Comparison of ENCODE assay signal across 1 cellular context in the genomic region with DNA sequence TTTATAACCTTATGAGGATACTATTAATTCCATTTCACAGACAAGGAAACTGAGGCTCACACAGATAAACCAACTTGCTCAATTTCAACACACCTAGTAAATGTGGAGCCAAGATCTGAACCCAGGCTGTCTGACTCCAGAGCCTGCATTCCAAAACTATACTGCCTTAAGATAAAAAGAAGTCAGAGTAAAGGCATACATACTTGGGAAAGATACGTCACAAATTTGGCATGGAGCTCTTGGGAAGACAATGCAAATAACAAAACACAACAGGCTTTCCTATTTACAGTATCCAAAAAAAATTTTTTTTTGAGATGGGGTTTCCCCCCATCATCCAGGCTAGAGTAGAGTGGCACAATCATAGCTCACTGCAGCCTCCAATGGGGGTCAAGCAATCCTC.
TF ChIP-seq lines count a peak whose summit lies in the region.

No MANE protein-coding gene starts in this region.

TF ChIP-seq in WTC11, 78 proteins besides CTCF, POLR2A, EP300 and RAD21 (continued from another document):
- TF ChIP-seq, protein P1, sequence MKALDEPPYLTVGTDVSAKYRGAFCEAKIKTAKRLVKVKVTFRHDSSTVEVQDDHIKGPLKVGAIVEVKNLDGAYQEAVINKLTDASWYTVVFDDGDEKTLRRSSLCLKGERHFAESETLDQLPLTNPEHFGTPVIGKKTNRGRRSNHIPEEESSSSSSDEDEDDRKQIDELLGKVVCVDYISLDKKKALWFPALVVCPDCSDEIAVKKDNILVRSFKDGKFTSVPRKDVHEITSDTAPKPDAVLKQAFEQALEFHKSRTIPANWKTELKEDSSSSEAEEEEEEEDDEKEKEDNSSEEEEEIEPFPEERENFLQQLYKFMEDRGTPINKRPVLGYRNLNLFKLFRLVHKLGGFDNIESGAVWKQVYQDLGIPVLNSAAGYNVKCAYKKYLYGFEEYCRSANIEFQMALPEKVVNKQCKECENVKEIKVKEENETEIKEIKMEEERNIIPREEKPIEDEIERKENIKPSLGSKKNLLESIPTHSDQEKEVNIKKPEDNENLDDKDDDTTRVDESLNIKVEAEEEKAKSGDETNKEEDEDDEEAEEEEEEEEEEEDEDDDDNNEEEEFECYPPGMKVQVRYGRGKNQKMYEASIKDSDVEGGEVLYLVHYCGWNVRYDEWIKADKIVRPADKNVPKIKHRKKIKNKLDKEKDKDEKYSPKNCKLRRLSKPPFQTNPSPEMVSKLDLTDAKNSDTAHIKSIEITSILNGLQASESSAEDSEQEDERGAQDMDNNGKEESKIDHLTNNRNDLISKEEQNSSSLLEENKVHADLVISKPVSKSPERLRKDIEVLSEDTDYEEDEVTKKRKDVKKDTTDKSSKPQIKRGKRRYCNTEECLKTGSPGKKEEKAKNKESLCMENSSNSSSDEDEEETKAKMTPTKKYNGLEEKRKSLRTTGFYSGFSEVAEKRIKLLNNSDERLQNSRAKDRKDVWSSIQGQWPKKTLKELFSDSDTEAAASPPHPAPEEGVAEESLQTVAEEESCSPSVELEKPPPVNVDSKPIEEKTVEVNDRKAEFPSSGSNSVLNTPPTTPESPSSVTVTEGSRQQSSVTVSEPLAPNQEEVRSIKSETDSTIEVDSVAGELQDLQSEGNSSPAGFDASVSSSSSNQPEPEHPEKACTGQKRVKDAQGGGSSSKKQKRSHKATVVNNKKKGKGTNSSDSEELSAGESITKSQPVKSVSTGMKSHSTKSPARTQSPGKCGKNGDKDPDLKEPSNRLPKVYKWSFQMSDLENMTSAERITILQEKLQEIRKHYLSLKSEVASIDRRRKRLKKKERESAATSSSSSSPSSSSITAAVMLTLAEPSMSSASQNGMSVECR (CRISPR knock-in tag; IDR thresholded peaks at IDR 0.05; ENCODE audit: borderline replicate concordance) = no peak
- TF ChIP-seq ETV6 (CRISPR knock-in tag; IDR thresholded peaks at IDR 0.05) (no peak), GTF2I (CRISPR knock-in tag; conservative IDR thresholded peaks at IDR 0.05) (no peak), MXD4 (CRISPR knock-in tag; IDR thresholded peaks at IDR 0.05; ENCODE audit: borderline replicate concordance) (no peak), SMAD4 (CRISPR knock-in tag; IDR thresholded peaks at IDR 0.05) (no peak), NFATC4 (CRISPR knock-in tag; IDR thresholded peaks at IDR 0.05) (no peak), MYBL2 (CRISPR knock-in tag; IDR thresholded peaks at IDR 0.05) (no peak)
- TF ChIP-seq, protein P2, sequence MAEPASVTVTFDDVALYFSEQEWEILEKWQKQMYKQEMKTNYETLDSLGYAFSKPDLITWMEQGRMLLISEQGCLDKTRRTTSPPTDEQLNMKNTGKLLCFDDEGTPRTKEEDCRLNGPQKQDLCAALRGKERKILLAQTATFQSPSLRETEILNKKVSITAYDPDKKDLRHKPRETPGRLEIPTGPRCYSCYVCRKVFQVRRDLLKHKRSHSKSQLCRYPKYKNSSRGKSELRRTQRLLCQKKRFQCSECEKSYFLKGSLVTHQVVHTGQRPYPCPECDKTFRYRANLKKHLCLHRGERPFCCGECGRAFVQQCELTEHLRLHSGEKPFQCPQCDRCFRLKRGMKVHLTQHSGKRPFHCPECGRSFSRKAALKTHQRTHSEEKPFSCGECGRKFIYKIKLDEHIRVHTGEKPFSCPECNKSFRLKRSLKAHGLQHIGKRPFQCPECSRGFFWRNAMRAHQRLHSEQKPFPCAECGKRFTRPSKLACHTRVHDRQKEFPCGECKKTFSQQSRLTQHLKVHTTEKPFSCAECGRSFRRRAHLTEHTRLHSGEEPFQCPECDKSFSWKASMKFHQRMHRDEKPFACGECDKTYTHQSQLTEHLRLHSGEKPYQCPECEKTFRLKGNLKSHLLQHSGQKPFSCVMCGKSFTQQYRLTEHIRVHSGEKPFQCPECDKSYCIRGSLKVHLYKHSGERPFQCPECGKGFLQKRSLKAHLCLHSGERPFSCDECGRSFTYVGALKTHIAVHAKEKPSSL (CRISPR knock-in tag; conservative IDR thresholded peaks at IDR 0.05) = no peak
TF ChIP-seq in WTC11: peak in this region for 0.
